Comparison of ENCODE assay signal across 9 cellular contexts in the genomic region with DNA sequence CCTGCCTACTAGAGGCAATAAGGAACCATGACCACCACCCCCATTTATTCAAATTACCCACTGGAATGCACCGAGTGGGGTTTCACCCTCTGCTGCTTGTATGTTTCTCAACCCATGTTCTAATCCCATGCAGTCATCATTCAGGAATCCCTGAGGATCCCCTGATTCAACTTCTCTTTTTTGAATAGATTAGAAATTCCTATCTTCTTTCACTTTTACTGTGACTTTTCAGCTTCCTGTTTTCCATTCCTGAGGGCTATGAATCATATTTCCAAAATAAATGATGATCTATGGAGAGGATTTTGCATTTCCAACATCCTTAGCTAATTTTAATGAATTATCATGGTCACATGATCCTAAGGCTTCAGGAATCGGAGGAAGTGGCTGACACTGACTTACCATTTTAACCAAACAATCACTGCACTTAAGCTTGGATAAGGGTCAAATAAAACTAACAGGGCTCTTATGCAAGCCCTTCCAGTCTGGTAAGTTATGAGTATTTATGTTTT. TPM values are rescaled to one million over a fixed set of nuclear protein-coding genes. Genes with fewer than 3 reads are reported as not detected.
A peak's percentile ranks its signal among the peaks of the same experiment; 100 is the strongest.
DNase-seq lines count a peak whose midpoint lies in the region; ATAC-seq, FAIRE-seq and TF ChIP-seq lines count a peak whose summit lies in the region.
"Had no signal": no experiment of that assay in that cellular context is flagged by ENCODE, and none has a peak within 500 bp of the region (broad histone marks: within the 10 kb centered on the region; RNA-seq: fewer than 3 reads in every experiment).

No MANE protein-coding gene starts in this region.

- H3K27ac ChIP-seq in AG04450 (ENCODE audit: low read depth, low read length), result peak overlapping the region; percentile 83
- no peak overlapping the region for H3K27ac ChIP-seq in GM12878 (ENCODE audit: control insufficient read depth, insufficient read depth)
- H3K27ac ChIP-seq in right lobe of liver, result peak overlapping the region in 1 of 3 donors; percentile 43

- H3K4me1 ChIP-seq in GM12878 (ENCODE audit: control insufficient read depth, insufficient read depth, low read length), result peaks cover 5% of the 10 kb centered on the region
- H3K4me1 ChIP-seq in right lobe of liver, result no peaks in the 10 kb centered on the region

- H3K9ac ChIP-seq in GM12878 (ENCODE audit: control insufficient read depth, insufficient read depth, low read length), result no peak overlapping the region

- H3K36me3 ChIP-seq in GM12878 (ENCODE audit: control insufficient read depth in 2 of 2, insufficient read depth in 2 of 2, low read length in 1 of 2) (no peaks in the 10 kb centered on the region), right lobe of liver (no peaks in the 10 kb centered on the region)

- H3K79me2 ChIP-seq in GM12878 (ENCODE audit: control insufficient read depth, insufficient read depth, low read length), result no peaks in the 10 kb centered on the region

- peaks cover 4% of the 10 kb centered on the region; the same call in 1 of the 2 replicates for H3K9me3 ChIP-seq in AG04450 (ENCODE audit: control insufficient read depth, insufficient read depth, low read length)
- H3K9me3 ChIP-seq in GM12878 (replicated peaks; ENCODE audit: control insufficient read depth, insufficient read depth, low read length), result no peaks in the 10 kb centered on the region; the same call in 1 of the 3 replicates
- H3K9me3 ChIP-seq in right lobe of liver, result no peaks in the 10 kb centered on the region

- FAIRE-seq in GM12878 (lab: Jason Lieb, UNC), result no peak

- TF ChIP-seq EP300 in GM12878 (IDR thresholded peaks at IDR 0.05; ENCODE audit: borderline replicate concordance in 1 of 2, control insufficient read depth in 1 of 2, low read depth in 2 of 2, low read length in 2 of 2), result no peak

- 50% methylated on average over 2 of the region's 2 CpGs for WGBS in GM12878 (ENCODE audit: insufficient coverage, insufficient replicate concordance, low lambda C conversion rate, missing lambda C conversion rate)
- WGBS in right lobe of liver (ENCODE audit: insufficient coverage, low coverage, low lambda C conversion rate, missing lambda C conversion rate), result 53% methylated on average over 1 of the region's 2 CpGs

- POLR2A ChIA-PET in AG04450 (lab: Yijun Ruan, JAX), result no interaction called here
- POLR2A ChIA-PET in GM12878 (lab: Charles Lee), result interaction anchor here (1.4 kb wide), 1 partner anchor 96 kb away, joined by 4 read pairs; no protein-coding TSS in a partner anchor

- CTCF ChIA-PET in AG04450 (lab: Charles Lee), result no interaction called here
- CTCF ChIA-PET in GM12878 (lab: Yijun Ruan, JAX), result interaction anchor here (1.0 kb wide), 1 partner anchor 16 kb away, joined by 4 read pairs; no protein-coding TSS in a partner anchor

- intact Hi-C loops in GM12878 (cut with micrococcal nuclease; ENCODE audit: unreplicated experiment), result no loop called here
- intact Hi-C loops in right lobe of liver (cut with DNase I), result loop anchor here in 1 of 2 donors (10.0 kb wide), 1 partner anchor 46 kb away; no protein-coding TSS in a partner anchor

- H2AFZ ChIP-seq in GM12878 (ENCODE audit: control insufficient read depth, low read depth, low read length), result no peak overlapping the region

- DNase-seq in AG04450 (ENCODE audit: low read depth, low spot score), result peak; percentile 86
- DNase-seq in KBM-7, result peak; percentile 61
- no peak for DNase-seq in GM12878 (ENCODE audit: low read depth, low spot score)
- no peak for DNase-seq in right lobe of liver
- no peak for DNase-seq in DMS153 treated with DMSO at 0.1 percent for 48 hours (lab: John Stamatoyannopoulos, UW; ENCODE audit: unreplicated experiment)
- DNase-seq in NCI-H2171 (lab: John Stamatoyannopoulos, UW), result no peak
- DNase-seq in activated effector memory CD4-positive, alpha-beta T cell treated with Interleukin-2 at 50 U/mL for 16 hours, result no peak

- TF ChIP-seq POLR2A in GM12878 (IDR thresholded peaks at IDR 0.05; ENCODE audit: low read depth, low read length) (no peak), right lobe of liver (IDR thresholded peaks at IDR 0.05) (no peak)

- BruUV-seq in GM12878 (replicated peaks; lab: Mats Ljungman, UMichigan), result no TSS peak

- RAD21 ChIA-PET in GM12878 (lab: Charles Lee; ENCODE audit: unreplicated experiment), result interaction anchor here (1.0 to 1.2 kb wide), 3 partner anchors 11 to 67 kb away, joined by 3 read pairs; partner anchors contain the start of gene P2RX7

- H3K4me2 ChIP-seq in GM12878 (ENCODE audit: control insufficient read depth, insufficient read depth), result no peak overlapping the region

- TF ChIP-seq RAD21 in GM12878 (IDR thresholded peaks at IDR 0.05; ENCODE audit: insufficient read depth, low read depth, low read length), result no peak

- in situ Hi-C loops in KBM-7 (cut with MboI; ENCODE audit: low pct_unique_long_range_greater_than_20kb, low sequenced_read_pairs) (no loop called here), GM12878 (cut with MboI) (no loop called here)

- TF ChIP-seq CTCF in AG04450 (IDR thresholded peaks at IDR 0.05; ENCODE audit: low read depth, low read length) (no peak), GM12878 (IDR thresholded peaks at IDR 0.05 in 2 of 3, conservative IDR thresholded peaks at IDR 0.05 in 1 of 3; ENCODE audit: control insufficient read depth in 2 of 3, extremely low read depth in 1 of 3, insufficient read depth in 1 of 3, low read depth in 3 of 3, low read length in 3 of 3) (no peak), right lobe of liver (IDR thresholded peaks at IDR 0.05) (no peak)

- H3K27me3 ChIP-seq in AG04450 (ENCODE audit: control insufficient read depth, insufficient read depth, low read length), result no peaks in the 10 kb centered on the region
- no peaks in the 10 kb centered on the region for H3K27me3 ChIP-seq in GM12878 (replicated peaks in 1 of 2; ENCODE audit: control insufficient read depth in 2 of 2, insufficient read depth in 2 of 2, low read length in 1 of 2)
- H3K27me3 ChIP-seq in right lobe of liver, result no peaks in the 10 kb centered on the region

- peak; percentile 65 for ATAC-seq in GM12878
- peak; percentile 26 to 80 (median 65) for ATAC-seq in right lobe of liver
- no peak for ATAC-seq in GM21528 (IDR thresholded peaks at IDR 0.05; ENCODE audit: low FRiP score, unreplicated experiment)
- ATAC-seq: natural killer cell treated with Interleukin-12 subunit alpha and Interleukin-12 subunit beta and Interleukin-15 and Interleukin-18, amount 100 ng/mL, for 72 hours had no signal

- SMC1A ChIA-PET in GM12878 (lab: Charles Lee; ENCODE audit: uncharacterized antibody, unreplicated experiment), result no interaction called here

- H3K4me3 ChIP-seq in AG04450 (ENCODE audit: low read depth, low read length), result no peak overlapping the region
- no peak overlapping the region for H3K4me3 ChIP-seq in GM12878
- no peak overlapping the region for H3K4me3 ChIP-seq in right lobe of liver

- H4K20me1 ChIP-seq in GM12878 (ENCODE audit: control insufficient read depth, insufficient read depth), result no peaks in the 10 kb centered on the region

TF ChIP-seq in GM12878, 131 proteins besides CTCF, POLR2A, EP300 and RAD21 (continues in another document):
- TF ChIP-seq JUNB (IDR thresholded peaks at IDR 0.05) (peak; percentile 16; the same call in 1 of the 2 replicates), PML (IDR thresholded peaks at IDR 0.05; ENCODE audit: low read length) (no peak), GATAD2B (conservative IDR thresholded peaks at IDR 0.05; ENCODE audit: low read depth) (no peak), ZNF24 (IDR thresholded peaks at IDR 0.05) (no peak), SRF (IDR thresholded peaks at IDR 0.05; ENCODE audit: low read depth in 2 of 2, low read length in 2 of 2) (no peak)

RNA-seq across cellular contexts. Expression of gene P2RX4, which starts 19.4 kb away (rescaled TPM):
- polyA plus RNA-seq in AG04450 (2011; rRNA removed), result 18.9 and 21.8 TPM in 2 replicates
- polyA minus RNA-seq in AG04450 (2011; rRNA and poly(A)+ RNA removed), result 14.6 and 18.5 TPM in 2 replicates
- total RNA-seq in GM12878 (2013; cell fraction: nucleolus; rRNA removed), result 75.0 TPM in 2 replicates
- total RNA-seq in GM12878 (2014; rRNA removed), result 25.3 and 28.0 TPM in 2 replicates
- total RNA-seq in GM12878 (2014; rRNA removed; fragmentation: Illumina TruSeq; extraction: Trizol), result 15.3 and 17.3 TPM in 2 replicates
- total RNA-seq in GM12878 (2021), result 17.0 and 18.6 TPM in 2 replicates
- 12.3 TPM for polyA plus RNA-seq in GM12878 (2011; ENCODE audit: low read depth)
- polyA plus RNA-seq in GM12878 (2011; rRNA removed), result 35.2 and 43.4 TPM in 2 replicates
- 46.5 and 63.0 TPM in 2 replicates for polyA plus RNA-seq in GM12878 (2011; cell fraction: cytosol; rRNA removed)
- polyA plus RNA-seq in GM12878 (2011; cell fraction: nucleus; rRNA removed), result 59.7 and 68.9 TPM in 2 replicates
- 16.2 and 20.4 TPM in 2 replicates for polyA plus RNA-seq in GM12878 (2012)
- polyA plus RNA-seq in GM12878 (2014; fragmentation: Illumina TruSeq; extraction: Trizol), result 10.4 and 16.2 TPM in 2 replicates
- 10 to 100 TPM in 1 of 2 experiments, 1 to 10 TPM in 1; 9.0 to 11.3 TPM for polyA plus RNA-seq in GM12878 (2014; fragmentation: Nextera tagmentation; extraction: Ambion mirVana)
- 28.4 and 31.7 TPM in 2 replicates for polyA plus RNA-seq in GM12878 (2014; rRNA removed)
- polyA plus RNA-seq in GM12878 (2016; fragmentation: Nextera tagmentation; extraction: Ambion mirVana), result 10 to 100 TPM; 22.4 to 27.4 TPM
- 54.9 and 57.2 TPM in 2 replicates for polyA minus RNA-seq in GM12878 (2011; rRNA and poly(A)+ RNA removed)
- polyA minus RNA-seq in GM12878 (2011; cell fraction: cytosol; rRNA and poly(A)+ RNA removed), result 9.9 and 10.8 TPM in 2 replicates
- 25.8 and 32.5 TPM in 2 replicates for polyA minus RNA-seq in GM12878 (2011; cell fraction: nucleus; rRNA and poly(A)+ RNA removed)
- 10 to 100 TPM; 11.5 to 79.7 (median 21.9) TPM for total RNA-seq in right lobe of liver

RNA-seq across cellular contexts. Expression of gene P2RX7, which starts 57.9 kb away (rescaled TPM):
- 0.48 and 0.50 TPM in 2 replicates for polyA plus RNA-seq in AG04450 (2011; rRNA removed)
- polyA minus RNA-seq in AG04450 (2011; rRNA and poly(A)+ RNA removed), result 0.09 and 0.17 TPM in 2 replicates
- 6.4 and 9.1 TPM in 2 replicates for total RNA-seq in GM12878 (2013; cell fraction: nucleolus; rRNA removed)
- 1.5 and 2.2 TPM in 2 replicates for total RNA-seq in GM12878 (2014; rRNA removed)
- total RNA-seq in GM12878 (2014; rRNA removed; fragmentation: Illumina TruSeq; extraction: Trizol), result 1.7 and 1.8 TPM in 2 replicates
- total RNA-seq in GM12878 (2021), result 1.5 and 2.2 TPM in 2 replicates
- 0.43 TPM for polyA plus RNA-seq in GM12878 (2011; ENCODE audit: low read depth)
- polyA plus RNA-seq in GM12878 (2011; rRNA removed), result 1.7 and 2.2 TPM in 2 replicates
- 1.3 and 1.8 TPM in 2 replicates for polyA plus RNA-seq in GM12878 (2011; cell fraction: cytosol; rRNA removed)
- 1.5 and 1.8 TPM in 2 replicates for polyA plus RNA-seq in GM12878 (2011; cell fraction: nucleus; rRNA removed)
- polyA plus RNA-seq in GM12878 (2012), result 0.60 and 1.3 TPM in 2 replicates
- 2.6 and 2.7 TPM in 2 replicates for polyA plus RNA-seq in GM12878 (2014; fragmentation: Illumina TruSeq; extraction: Trizol)
- 1 to 10 TPM in 1 of 2 experiments, under 1 TPM in 1; 0.99 to 1.2 TPM for polyA plus RNA-seq in GM12878 (2014; fragmentation: Nextera tagmentation; extraction: Ambion mirVana)
- 1.4 and 1.5 TPM in 2 replicates for polyA plus RNA-seq in GM12878 (2014; rRNA removed)
- polyA plus RNA-seq in GM12878 (2016; fragmentation: Nextera tagmentation; extraction: Ambion mirVana), result 1 to 10 TPM in 1 of 2 experiments, under 1 TPM in 1; 0.74 to 1.2 TPM
- 1.2 and 2.0 TPM in 2 replicates for polyA minus RNA-seq in GM12878 (2011; rRNA and poly(A)+ RNA removed)
- polyA minus RNA-seq in GM12878 (2011; cell fraction: cytosol; rRNA and poly(A)+ RNA removed), result 0.67 and 0.73 TPM in 2 replicates
- 1.2 and 2.8 TPM in 2 replicates for polyA minus RNA-seq in GM12878 (2011; cell fraction: nucleus; rRNA and poly(A)+ RNA removed)
- 10 to 100 TPM in 1 of 6 experiments, 1 to 10 TPM in 5; 2.5 to 11.4 (median 3.4) TPM for total RNA-seq in right lobe of liver

Comparison
In these comparisons a context has a peak if more than half of its experiments do, and no peak if none do; other contexts are left out.
1. DNase-seq: peak in AG04450 (single experiment) and KBM-7 (single experiment); none in GM12878 (single experiment), right lobe of liver (0 of 3), DMS153 treated with DMSO at 0.1 percent for 48 hours (single experiment), NCI-H2171 (single experiment) and activated effector memory CD4-positive, alpha-beta T cell treated with Interleukin-2 at 50 U/mL for 16 hours (single experiment).